Comparison of ENCODE assay signal across 15 cellular contexts in genomic region chr6:139270249-139270648, GRCh38.
"Had no signal": no experiment of that assay in that cellular context is flagged by ENCODE, and none has a peak within 500 bp of the region (broad histone marks: within the 10 kb centered on the region; RNA-seq: fewer than 3 reads in every experiment).

No MANE protein-coding gene starts in this region.

- H3K27me3 ChIP-seq: colonic mucosa, tibial artery had no signal

- H3K4me1 ChIP-seq: colonic mucosa, tibial artery had no signal

- H3K9me3 ChIP-seq: colonic mucosa, left ventricle myocardium inferior, mucosa of descending colon, tibial artery had no signal

- H3K27me3 Mint-ChIP-seq: activated CD4-positive, alpha-beta T cell treated with anti-CD3 and anti-CD28 coated beads, Interleukin-2, amount 10 ng/mL, durations not matched to agents 7 days and 5 days; activated naive CD8-positive, alpha-beta T cell; naive thymus-derived CD8-positive, alpha-beta T cell had no signal

- H3K36me3 Mint-ChIP-seq: WTC11 had no signal

- H3K4me1 Mint-ChIP-seq: activated CD4-positive, alpha-beta T cell treated with anti-CD3 and anti-CD28 coated beads, Interleukin-2, amount 10 ng/mL, durations not matched to agents 7 days and 5 days; WTC11 had no signal

- H3K27ac ChIP-seq: colonic mucosa, left ventricle myocardium inferior, parathyroid adenoma, tibial artery had no signal

- H3K36me3 ChIP-seq: colonic mucosa, tibial artery had no signal

- H3K27ac Mint-ChIP-seq: activated CD4-positive, alpha-beta T cell treated with anti-CD3 and anti-CD28 coated beads, Interleukin-2, amount 10 ng/mL, durations not matched to agents 7 days and 5 days; activated naive CD8-positive, alpha-beta T cell; WTC11 had no signal

- H3K9me3 Mint-ChIP-seq: activated CD4-positive, alpha-beta T cell treated with anti-CD3 and anti-CD28 coated beads, Interleukin-2, amount 10 ng/mL, durations not matched to agents 7 days and 5 days; naive thymus-derived CD8-positive, alpha-beta T cell; WTC11 had no signal

- ATAC-seq: WTC11 had no signal

- DNase-seq: activated CD4-positive, alpha-beta T cell treated with anti-CD3 and anti-CD28 coated beads, Interleukin-2, amount 10 ng/mL, durations not matched to agents 7 days and 5 days; activated CD8-positive, alpha-beta memory T cell treated with anti-CD3 and anti-CD28 coated beads, Interleukin-2, amount 50 U/mL, for 48 hours; activated gamma-delta T cell treated with Interleukin-2 at 50 U/mL for 16 hours; amniotic stem cell; central memory CD4-positive, alpha-beta T cell; colonic mucosa; islet precursor cell; left ventricle myocardium inferior; mucosa of descending colon; naive thymus-derived CD8-positive, alpha-beta T cell; stimulated activated naive CD4-positive, alpha-beta T cell; tibial artery had no signal

- H3K4me3 Mint-ChIP-seq: activated CD4-positive, alpha-beta T cell treated with anti-CD3 and anti-CD28 coated beads, Interleukin-2, amount 10 ng/mL, durations not matched to agents 7 days and 5 days; activated naive CD8-positive, alpha-beta T cell; WTC11 had no signal

- H3K4me3 ChIP-seq: colonic mucosa, left ventricle myocardium inferior, mucosa of descending colon, tibial artery had no signal
